ENCODE assay signal across 1 cellular context in genomic region chr1:12339861-12340557, GRCh38.
TF ChIP-seq lines count a peak whose summit lies in the region.

No MANE protein-coding gene starts in this region.

TF ChIP-seq in SK-N-SH, 30 proteins besides CTCF, POLR2A, EP300 and RAD21 (continued from another document):
- no peak for TF ChIP-seq REST (IDR thresholded peaks at IDR 0.05; ENCODE audit: low read depth, low read length)
